In genomic region chr1:29649375-29650040, GRCh38 we compare ENCODE assay signal across 12 cellular contexts.
DNase-seq lines count a peak whose midpoint lies in the region; FAIRE-seq lines count a peak whose summit lies in the region.
"Had no signal": no experiment of that assay in that cellular context is flagged by ENCODE, and none has a peak within 500 bp of the region (broad histone marks: within the 10 kb centered on the region; RNA-seq: fewer than 3 reads in every experiment).

No MANE protein-coding gene starts in this region.

- peak; percentile 28 for DNase-seq in Daoy (ENCODE audit: low read depth)
- DNase-seq in HTR-8/SVneo (ENCODE audit: insufficient read length, low spot score): peak; percentile 58
- DNase-seq in T1000 (lab: John Stamatoyannopoulos, UW): peak; percentile 69
- peak; percentile 67 for DNase-seq in mesenteric fat pad (ENCODE audit: low spot score)
- no peak for DNase-seq in RPMI8226
- DNase-seq in germinal center (ENCODE audit: low spot score): no peak
- DNase-seq in superior temporal gyrus (ENCODE audit: extremely low spot score): no peak
- DNase-seq: HCEC 1CT; NCI-H1930; stimulated activated CD4-positive, alpha-beta T cell treated with anti-CD3 and anti-CD28 coated beads, Interleukin-4, amount 100 ng/mL, for 24 hours; stomach; T-helper 17 cell had no signal

- peak; percentile 70 for FAIRE-seq in HTR-8/SVneo (lab: Jason Lieb, UNC)

Comparison
In these comparisons a context has a peak if more than half of its experiments do, and no peak if none do; other contexts are left out.
1. DNase-seq: peak in Daoy (single experiment), HTR-8/SVneo (single experiment), T1000 (single experiment) and mesenteric fat pad (single experiment); none in RPMI8226 (single experiment), germinal center (single experiment) and superior temporal gyrus (single experiment).